1 cellular context compared by ENCODE assay signal in genomic region chr2:219399716-219400478, GRCh38.
TF ChIP-seq lines count a peak whose summit lies in the region.

No MANE protein-coding gene starts in this region.

TF ChIP-seq in HEK293, 187 proteins besides CTCF, POLR2A, EP300 and RAD21 (continued from another document):
- TF ChIP-seq ZNF26 (tag by site-specific recombination; IDR thresholded peaks at IDR 0.05) (no peak), ZSCAN18 (tag by site-specific recombination; IDR thresholded peaks at IDR 0.05) (no peak), ZNF692 (tag by site-specific recombination; IDR thresholded peaks at IDR 0.05) (no peak), ZNF157 (tag by site-specific recombination; IDR thresholded peaks at IDR 0.05) (no peak), BCL11B (tag by site-specific recombination; IDR thresholded peaks at IDR 0.05; ENCODE audit: low read depth) (no peak), KLF16 (tag by site-specific recombination; IDR thresholded peaks at IDR 0.05) (no peak), ZBTB44 (tag by site-specific recombination; IDR thresholded peaks at IDR 0.05) (no peak), ZNF292 (tag by site-specific recombination; IDR thresholded peaks at IDR 0.05; ENCODE audit: borderline replicate concordance, low read depth) (no peak), ZNF391 (tag by site-specific recombination; IDR thresholded peaks at IDR 0.05; ENCODE audit: borderline replicate concordance, low read depth) (no peak), ZBTB17 (tag by site-specific recombination; IDR thresholded peaks at IDR 0.05) (no peak), ZNF768 (tag by site-specific recombination; IDR thresholded peaks at IDR 0.05) (no peak), ZNF677 (tag by site-specific recombination; IDR thresholded peaks at IDR 0.05) (no peak), ZNF121 (tag by site-specific recombination; IDR thresholded peaks at IDR 0.05) (no peak), ELK4 (IDR thresholded peaks at IDR 0.05; ENCODE audit: borderline replicate concordance, low read depth, low read length) (no peak), ZFP41 (tag by site-specific recombination; IDR thresholded peaks at IDR 0.05; ENCODE audit: borderline replicate concordance) (no peak), ZNF624 (tag by site-specific recombination; IDR thresholded peaks at IDR 0.05) (no peak), ZNF792 (tag by site-specific recombination; IDR thresholded peaks at IDR 0.05) (no peak), ZNF626 (tag by site-specific recombination; IDR thresholded peaks at IDR 0.05) (no peak), ZSCAN16 (tag by site-specific recombination; IDR thresholded peaks at IDR 0.05) (no peak), ZNF660 (tag by site-specific recombination; IDR thresholded peaks at IDR 0.05) (no peak), ZNF354C (tag by site-specific recombination; IDR thresholded peaks at IDR 0.05; ENCODE audit: borderline replicate concordance, low read depth) (no peak), ZNF501 (tag by site-specific recombination; IDR thresholded peaks at IDR 0.05) (no peak)
